ENCODE assay signal across 15 cellular contexts in genomic region chr22:20591295-20591645, GRCh38.
"Had no signal": no experiment of that assay in that cellular context is flagged by ENCODE, and none has a peak within 500 bp of the region (broad histone marks: within the 10 kb centered on the region; RNA-seq: fewer than 3 reads in every experiment).

No MANE protein-coding gene starts in this region.

- ATAC-seq: left ventricle myocardium superior, right cardiac atrium had no signal

- H3K4me3 Mint-ChIP-seq: activated CD4-positive, alpha-beta T cell treated with anti-CD3 and anti-CD28 coated beads, Interleukin-2, amount 10 ng/mL, durations not matched to agents 24 days and 14 days; activated T-helper 1 cell treated with anti-CD3 and anti-CD28 coated beads, Interleukin-12 subunit alpha, Interleukin-12 subunit beta, Interleukin-2, Interleukin-4 antibody, amounts not matched to agents 30 ng/mL and 10 ng/mL and 1 ng/mL, durations not matched to agents 14 hours and 24 hours and 36 hours; natural killer cell treated with Interleukin-12 subunit alpha and Interleukin-12 subunit beta and Interleukin-15 and Interleukin-18, amount 100 ng/mL, for 72 hours had no signal

- H3K4me3 ChIP-seq: dorsolateral prefrontal cortex, prostate gland, stomach, testis had no signal

- DNase-seq: activated CD4-positive, alpha-beta T cell treated with anti-CD3 and anti-CD28 coated beads, Interleukin-2, amount 10 ng/mL, durations not matched to agents 24 days and 14 days; activated CD4-positive, CD25-positive, alpha-beta regulatory T cell; activated CD8-positive, alpha-beta memory T cell treated with anti-CD3 and anti-CD28 coated beads, Interleukin-2, amount 50 U/mL, for 48 hours; activated naive CD4-positive, alpha-beta T cell; anterior cingulate cortex; dorsolateral prefrontal cortex; left ventricle myocardium superior; mesenchymal stem cell; occipital lobe; right cardiac atrium had no signal

- H3K9me3 Mint-ChIP-seq: activated CD4-positive, alpha-beta T cell treated with anti-CD3 and anti-CD28 coated beads, Interleukin-2, amount 10 ng/mL, durations not matched to agents 24 days and 14 days; activated T-helper 1 cell treated with anti-CD3 and anti-CD28 coated beads, Interleukin-12 subunit alpha, Interleukin-12 subunit beta, Interleukin-2, Interleukin-4 antibody, amounts not matched to agents 30 ng/mL and 10 ng/mL and 1 ng/mL, durations not matched to agents 14 hours and 24 hours and 36 hours; natural killer cell treated with Interleukin-12 subunit alpha and Interleukin-12 subunit beta and Interleukin-15 and Interleukin-18, amount 100 ng/mL, for 72 hours had no signal

- H3K27ac Mint-ChIP-seq: activated CD4-positive, alpha-beta T cell treated with anti-CD3 and anti-CD28 coated beads, Interleukin-2, amount 10 ng/mL, durations not matched to agents 24 days and 14 days; activated T-helper 1 cell treated with anti-CD3 and anti-CD28 coated beads, Interleukin-12 subunit alpha, Interleukin-12 subunit beta, Interleukin-2, Interleukin-4 antibody, amounts not matched to agents 30 ng/mL and 10 ng/mL and 1 ng/mL, durations not matched to agents 14 hours and 24 hours and 36 hours; natural killer cell treated with Interleukin-12 subunit alpha and Interleukin-12 subunit beta and Interleukin-15 and Interleukin-18, amount 100 ng/mL, for 72 hours had no signal

- H3K36me3 ChIP-seq: prostate gland had no signal

- H3K9me3 ChIP-seq: prostate gland, stomach, testis had no signal

- H3K27me3 Mint-ChIP-seq: natural killer cell treated with Interleukin-12 subunit alpha and Interleukin-12 subunit beta and Interleukin-15 and Interleukin-18, amount 100 ng/mL, for 72 hours had no signal

- H3K27ac ChIP-seq: dorsolateral prefrontal cortex, stomach, testis had no signal

- H3K36me3 Mint-ChIP-seq: natural killer cell treated with Interleukin-12 subunit alpha and Interleukin-12 subunit beta and Interleukin-15 and Interleukin-18, amount 100 ng/mL, for 72 hours had no signal

- H3K4me1 ChIP-seq: prostate gland, stomach, testis had no signal

- H3K27me3 ChIP-seq: dorsolateral prefrontal cortex, stomach, testis had no signal
